Comparison of ENCODE assay signal across 20 cellular contexts in the genomic region with DNA sequence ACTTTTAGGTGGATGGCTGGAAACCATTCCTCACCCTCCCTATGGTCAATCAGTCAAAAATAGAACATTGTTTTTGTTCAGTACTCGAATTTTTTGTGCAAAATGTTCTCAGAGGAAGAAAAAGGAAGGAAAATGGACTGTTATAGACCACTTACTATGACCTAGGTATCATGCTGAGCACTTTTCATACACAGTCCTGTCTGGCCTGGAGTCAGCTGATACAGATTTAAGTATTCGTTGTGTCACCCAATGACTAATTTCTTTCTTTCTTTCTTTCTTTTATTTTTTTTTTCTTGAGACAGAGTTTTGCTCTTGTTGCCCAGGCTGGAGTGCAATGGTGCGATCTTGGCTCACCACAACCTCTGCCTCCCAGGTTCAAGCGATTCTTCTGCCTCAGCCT.
"Had no signal": no experiment of that assay in that cellular context is flagged by ENCODE, and none has a peak within 500 bp of the region (broad histone marks: within the 10 kb centered on the region; RNA-seq: fewer than 3 reads in every experiment).

No MANE protein-coding gene starts in this region.

- H3K36me3 ChIP-seq: MG63 had no signal

- H3K9me3 ChIP-seq: MG63, SK-N-SH had no signal

- H3K9ac ChIP-seq: SK-N-SH had no signal

- FAIRE-seq: RCC 7860 had no signal

- H3K27me3 ChIP-seq: MG63 had no signal

- H3K4me2 ChIP-seq: SK-N-SH had no signal

- H3K4me3 ChIP-seq: MG63 had no signal

- DNase-seq: Karpas-422, KG1, MG63, NCI-H1092 treated with DMSO at 0.1 percent for 48 hours, NCI-H1436, NCI-H187, NCI-H2029, NCI-H2081 treated with DMSO at 0.1 percent for 48 hours, NCI-H2171, NCI-H226, NCI-H446, NCI-H510A, NCI-H524 treated with DMSO at 0.1 percent for 48 hours, NCI-H69, NCI-H774, Right ventricle myocardium superior, RPMI8226, SIG-M5, SK-N-SH had no signal
